Comparison of ENCODE assay signal across 13 cellular contexts in genomic region chr6:139594333-139594965, GRCh38.
DNase-seq lines count a peak whose midpoint lies in the region; ATAC-seq and TF ChIP-seq lines count a peak whose summit lies in the region.
"Had no signal": no experiment of that assay in that cellular context is flagged by ENCODE, and none has a peak within 500 bp of the region (broad histone marks: within the 10 kb centered on the region; RNA-seq: fewer than 3 reads in every experiment).

No MANE protein-coding gene starts in this region.

- H3K4me1 ChIP-seq in Panc1 (ENCODE audit: control insufficient read depth, insufficient read depth, low read length) (peaks cover 18% of the 10 kb centered on the region), esophagus muscularis mucosa (peaks cover 31 to 98% (median 95%) of the 10 kb centered on the region in 4 donors), transverse colon (peaks cover 30 to 89% (median 72%) of the 10 kb centered on the region in 4 donors), trophoblast cell (ENCODE audit: control insufficient read depth in 1 of 2, insufficient read depth in 2 of 2, low read length in 2 of 2) (peaks cover 0 to 2% of the 10 kb centered on the region in 2 experiments)

- H3K9me3 Mint-ChIP-seq in nephron, result no peaks in the 10 kb centered on the region
- H3K9me3 Mint-ChIP-seq: CD8-positive, alpha-beta T cell had no signal

- no peaks in the 10 kb centered on the region for H3K79me2 ChIP-seq in trophoblast cell (ENCODE audit: control insufficient read depth, insufficient read depth, low read length, poor library complexity)

- H3K4me1 Mint-ChIP-seq in nephron, result peaks cover 61% of the 10 kb centered on the region

- peaks cover 6% of the 10 kb centered on the region for H3K79me1 ChIP-seq in trophoblast cell (ENCODE audit: low read length)

- no peak overlapping the region for H4K8ac ChIP-seq in trophoblast cell (ENCODE audit: low read depth, low read length)

- no peaks in the 10 kb centered on the region for H3K36me3 Mint-ChIP-seq in nephron (ENCODE audit: low read depth)
- H3K36me3 Mint-ChIP-seq: CD8-positive, alpha-beta T cell had no signal

- TF ChIP-seq POLR2A in esophagus muscularis mucosa (IDR thresholded peaks at IDR 0.05; ENCODE audit: low read depth) (no peak), transverse colon (IDR thresholded peaks at IDR 0.05) (no peak)

- no peak overlapping the region for H3K9ac ChIP-seq in trophoblast cell (ENCODE audit: low read length)

- ATAC-seq in Panc1, result no peak
- ATAC-seq in GM21737 (IDR thresholded peaks at IDR 0.05; ENCODE audit: unreplicated experiment), result no peak
- ATAC-seq in stimulated activated naive CD8-positive, alpha-beta T cell treated with anti-CD3 and anti-CD28 coated beads, Interleukin-15, Interleukin-2, amounts not matched to agents 100 U/mL and 50 U/mL, for 24 hours, result no peak
- ATAC-seq: CD8-positive, alpha-beta T cell had no signal

- TF ChIP-seq EP300 in esophagus muscularis mucosa (IDR thresholded peaks at IDR 0.05) (no peak), transverse colon (IDR thresholded peaks at IDR 0.05; ENCODE audit: low read depth) (no peak)

- H3K4me3 ChIP-seq in Panc1 (ENCODE audit: low read depth in 2 of 2, low read length in 2 of 2) (no peak overlapping the region), esophagus muscularis mucosa (no peak overlapping the region), transverse colon (no peak overlapping the region), trophoblast cell (ENCODE audit: low read depth, low read length) (no peak overlapping the region)

- no peak overlapping the region for H2AK5ac ChIP-seq in trophoblast cell (ENCODE audit: low read length)

- H4K12ac ChIP-seq in trophoblast cell (ENCODE audit: low read depth, low read length), result no peak overlapping the region

- no peak overlapping the region for H3K14ac ChIP-seq in trophoblast cell (ENCODE audit: low read length)

- 92% methylated on average over 8 of the region's 8 CpGs for WGBS in esophagus muscularis mucosa
- WGBS in transverse colon (ENCODE audit: low coverage in 1 of 2), 2 donors, result 47 to 82% methylated on average over 4 to 8 of the region's 8 CpGs
- no CpG with 5 or more reads among the region's 8 CpGs for WGBS in trophoblast cell (ENCODE audit: extremely low coverage, insufficient coverage, insufficient read length)

- CTCF ChIA-PET in Panc1 (lab: Charles Lee), result no interaction called here

- no peak for DNase-seq in Panc1 (ENCODE audit: low read depth, low spot score)
- DNase-seq in esophagus muscularis mucosa (ENCODE audit: extremely low spot score), result no peak
- peak; percentile 25 for DNase-seq in transverse colon
- DNase-seq in stimulated activated naive CD8-positive, alpha-beta T cell treated with anti-CD3 and anti-CD28 coated beads, Interleukin-15, Interleukin-2, amounts not matched to agents 100 U/mL and 50 U/mL, for 24 hours, result no peak
- DNase-seq in trophoblast cell, result no peak
- DNase-seq in OCI-M2 (lab: John Stamatoyannopoulos, UW; ENCODE audit: unreplicated experiment), result no peak
- DNase-seq: CD8-positive, alpha-beta T cell; Kasumi-1; NCI-H2029; NCI-H2171 treated with DMSO at 0.1 percent for 48 hours; NCI-H510A had no signal

- H4K91ac ChIP-seq in trophoblast cell (ENCODE audit: low read depth, low read length), result no peak overlapping the region

- H3K4ac ChIP-seq in trophoblast cell (ENCODE audit: low read depth, low read length), result no peak overlapping the region

- no peak overlapping the region for H2BK12ac ChIP-seq in trophoblast cell (ENCODE audit: low read length)

- H3K27ac Mint-ChIP-seq in nephron, result peak overlapping the region; percentile 74 to 94 (median 82)
- H3K27ac Mint-ChIP-seq: CD8-positive, alpha-beta T cell had no signal

- H3K9me3 ChIP-seq in Panc1 (ENCODE audit: control insufficient read depth, insufficient read depth, low read depth, low read length) (no peaks in the 10 kb centered on the region), esophagus muscularis mucosa (no peaks in the 10 kb centered on the region), transverse colon (no peaks in the 10 kb centered on the region), trophoblast cell (ENCODE audit: insufficient read depth, low read depth, low read length) (no peaks in the 10 kb centered on the region)

- intact Hi-C loops in Panc1 (cut with micrococcal nuclease; ENCODE audit: unreplicated experiment), result no loop called here
- intact Hi-C loops in esophagus muscularis mucosa (cut with DNase I), result loop anchor here (5.0 kb wide), 1 partner anchor 57 kb away; no protein-coding TSS in a partner anchor
- intact Hi-C loops in transverse colon (cut with DNase I; ENCODE audit: low total_unique reads), result no loop called here

- no peak overlapping the region for H3K4me3 Mint-ChIP-seq in nephron
- H3K4me3 Mint-ChIP-seq: CD8-positive, alpha-beta T cell had no signal

- no peaks in the 10 kb centered on the region for H3K27me3 Mint-ChIP-seq in nephron (ENCODE audit: low read depth)

- TF ChIP-seq CTCF in Panc1 (IDR thresholded peaks at IDR 0.05), result no peak
- no peak for TF ChIP-seq CTCF in esophagus muscularis mucosa (IDR thresholded peaks at IDR 0.05)
- TF ChIP-seq CTCF in nephron (IDR thresholded peaks at IDR 0.05; ENCODE audit: unreplicated experiment in 3 of 3), result no peak
- no peak for TF ChIP-seq CTCF in transverse colon (IDR thresholded peaks at IDR 0.05)

- H2AFZ ChIP-seq in trophoblast cell (ENCODE audit: insufficient read depth, low read length, poor library complexity), result no peak overlapping the region

- no peaks in the 10 kb centered on the region for H3K36me3 ChIP-seq in Panc1 (ENCODE audit: control insufficient read depth, insufficient read depth, low read length)
- H3K36me3 ChIP-seq in esophagus muscularis mucosa, result no peaks in the 10 kb centered on the region
- no peaks in the 10 kb centered on the region for H3K36me3 ChIP-seq in transverse colon
- H3K36me3 ChIP-seq in trophoblast cell (ENCODE audit: control insufficient read depth in 1 of 2, insufficient read depth in 2 of 2, low read length in 2 of 2), result no peaks in the 10 kb centered on the region

- no peak overlapping the region for H3K23ac ChIP-seq in trophoblast cell (ENCODE audit: low read length)

- peak overlapping the region; percentile 53 for H3K27ac ChIP-seq in Panc1 (ENCODE audit: low read length)
- peak overlapping the region; percentile 83 to 86 (median 83) for H3K27ac ChIP-seq in esophagus muscularis mucosa (replicated peaks in 1 of 4)
- peak overlapping the region; percentile 81 to 88 (median 84) for H3K27ac ChIP-seq in transverse colon
- H3K27ac ChIP-seq in trophoblast cell (ENCODE audit: low read depth, low read length), result no peak overlapping the region

- POLR2A ChIA-PET in Panc1 (lab: Charles Lee), result interaction anchor here (0.6 kb wide), 1 partner anchor 220 kb away, joined by 5 read pairs; the partner anchor contains the start of gene CITED2

- H3K4me2 ChIP-seq in trophoblast cell (ENCODE audit: low read length), result no peak overlapping the region

- no peak overlapping the region for H2BK120ac ChIP-seq in trophoblast cell (ENCODE audit: insufficient read depth, low read length, poor library complexity)

- in situ Hi-C loops in Panc1 (cut with HindIII; ENCODE audit: low pct_unique_long_range_greater_than_20kb, low sequenced_read_pairs) (no loop called here), transverse colon (cut with MboI; ENCODE audit: low pct_ligation_motif_present in 1 of 4, low pct_unique_long_range_greater_than_20kb in 1 of 4, low sequenced_read_pairs in 3 of 4) (loop anchor here in 3 of 4 donors (5.0 to 25.0 kb wide), 3 partner anchors 207 to 220 kb away; partner anchors contain the start of gene CITED2 (in 1 of the 3))

- no TSS peak for BruUV-seq in Panc1 (replicated peaks; lab: Mats Ljungman, UMichigan)

- H2BK5ac ChIP-seq in trophoblast cell (ENCODE audit: low read depth, low read length, poor library complexity), result no peak overlapping the region

- H3K27me3 ChIP-seq in Panc1 (ENCODE audit: control insufficient read depth, insufficient read depth, low read length) (no peaks in the 10 kb centered on the region), esophagus muscularis mucosa (no peaks in the 10 kb centered on the region), transverse colon (no peaks in the 10 kb centered on the region), trophoblast cell (ENCODE audit: insufficient read depth, low read length) (no peaks in the 10 kb centered on the region)

- H3K18ac ChIP-seq in trophoblast cell (ENCODE audit: low read length), result no peak overlapping the region
